10 cellular contexts compared by ENCODE assay signal in genomic region chr3:115986555-115987207, GRCh38.
DNase-seq lines count a peak whose midpoint lies in the region; ATAC-seq, FAIRE-seq and TF ChIP-seq lines count a peak whose summit lies in the region.
"Had no signal": no experiment of that assay in that cellular context is flagged by ENCODE, and none has a peak within 500 bp of the region (broad histone marks: within the 10 kb centered on the region; RNA-seq: fewer than 3 reads in every experiment).

No MANE protein-coding gene starts in this region.

- no TSS peak for BruUV-seq in GM12878 (replicated peaks; lab: Mats Ljungman, UMichigan)

- DNase-seq in NCI-H524 (lab: John Stamatoyannopoulos, UW) (peak; percentile 60 to 70), NCI-H524 treated with DMSO at 0.1 percent for 48 hours (lab: John Stamatoyannopoulos, UW) (no peak), GM12878 (ENCODE audit: low read depth, low spot score) (no peak), osteoblast (ENCODE audit: insufficient read length, low spot score, missing footprints) (no peak), ascending aorta (ENCODE audit: low spot score in 2 of 2) (no peak)
- DNase-seq in activated naive CD4-positive, alpha-beta T cell (lab: John Stamatoyannopoulos, UW), result no peak
- DNase-seq in CD4-positive, alpha-beta T cell, result no peak
- DNase-seq: CD4-positive, CD25-positive, alpha-beta regulatory T cell; HCEC 1CT had no signal

- no peak for FAIRE-seq in GM12878 (lab: Jason Lieb, UNC)

- CTCF ChIA-PET in GM12878 (lab: Yijun Ruan, JAX), result interaction anchor here (0.7 to 2.6 kb wide), 14 partner anchors 8 to 247 kb away, joined by 3 to 17 read pairs (median 3); no protein-coding TSS in a partner anchor
- CTCF ChIA-PET in CD4-positive, alpha-beta T cell (lab: Charles Lee), result no interaction called here

- no peak overlapping the region for H3K4me3 ChIP-seq in KMS-11 (IDR thresholded peaks at IDR 0.05; ENCODE audit: insufficient read depth, low read depth, low read length)
- no peak overlapping the region for H3K4me3 ChIP-seq in GM12878
- H3K4me3 ChIP-seq in osteoblast (ENCODE audit: insufficient read depth, low read length), result no peak overlapping the region
- no peak overlapping the region for H3K4me3 ChIP-seq in ascending aorta

- POLR2A ChIA-PET in GM12878 (lab: Charles Lee), result no interaction called here
- POLR2A ChIA-PET in CD4-positive, alpha-beta T cell (lab: Charles Lee), result no interaction called here

- no peaks in the 10 kb centered on the region for H3K36me3 ChIP-seq in KMS-11 (ENCODE audit: insufficient read depth)
- no peaks in the 10 kb centered on the region for H3K36me3 ChIP-seq in GM12878 (ENCODE audit: control insufficient read depth in 2 of 2, insufficient read depth in 2 of 2, low read length in 1 of 2)
- no peaks in the 10 kb centered on the region for H3K36me3 ChIP-seq in osteoblast (ENCODE audit: insufficient read depth, low read length)
- no peaks in the 10 kb centered on the region for H3K36me3 ChIP-seq in ascending aorta

- WGBS in GM12878 (ENCODE audit: insufficient coverage, insufficient replicate concordance, low lambda C conversion rate, missing lambda C conversion rate), result 40% methylated on average over 2 of the region's 2 CpGs

- H3K9me3 Mint-ChIP-seq in CD4-positive, alpha-beta T cell, result no peaks in the 10 kb centered on the region

- H3K27me3 ChIP-seq in KMS-11 (ENCODE audit: insufficient read depth, low read depth), result no peaks in the 10 kb centered on the region
- no peaks in the 10 kb centered on the region for H3K27me3 ChIP-seq in GM12878 (replicated peaks in 1 of 2; ENCODE audit: control insufficient read depth in 2 of 2, insufficient read depth in 2 of 2, low read length in 1 of 2)
- H3K27me3 ChIP-seq in osteoblast (ENCODE audit: insufficient read depth, low read length), result no peaks in the 10 kb centered on the region
- H3K27me3 ChIP-seq in ascending aorta, result no peaks in the 10 kb centered on the region
- H3K27me3 ChIP-seq in CD4-positive, alpha-beta T cell (ENCODE audit: control insufficient read depth, insufficient read depth, low read length), result no peaks in the 10 kb centered on the region

- TF ChIP-seq RAD21 in GM12878 (IDR thresholded peaks at IDR 0.05; ENCODE audit: insufficient read depth, low read depth, low read length), result peak; percentile 56

- no peaks in the 10 kb centered on the region for H3K36me3 Mint-ChIP-seq in CD4-positive, alpha-beta T cell (ENCODE audit: low read depth)
- H3K36me3 Mint-ChIP-seq: CD4-positive, CD25-positive, alpha-beta regulatory T cell had no signal

- H3K27me3 Mint-ChIP-seq in CD4-positive, alpha-beta T cell, result no peaks in the 10 kb centered on the region
- H3K27me3 Mint-ChIP-seq: CD4-positive, CD25-positive, alpha-beta regulatory T cell had no signal

- H3K9me3 ChIP-seq in GM12878 (replicated peaks; ENCODE audit: control insufficient read depth, insufficient read depth, low read length) (no peaks in the 10 kb centered on the region), osteoblast (ENCODE audit: low read depth, low read length) (no peaks in the 10 kb centered on the region), ascending aorta (no peaks in the 10 kb centered on the region)
- no peaks in the 10 kb centered on the region for H3K9me3 ChIP-seq in CD4-positive, alpha-beta T cell (ENCODE audit: control insufficient read depth, low read length)

- SMC1A ChIA-PET in GM12878 (lab: Charles Lee; ENCODE audit: uncharacterized antibody, unreplicated experiment), result interaction anchor here (0.9 to 6.6 kb wide), 11 partner anchors 8 to 466 kb away, joined by 3 to 41 read pairs (median 4); no protein-coding TSS in a partner anchor

- H3K27ac ChIP-seq in KMS-11 (no peak overlapping the region), GM12878 (ENCODE audit: control insufficient read depth, insufficient read depth) (no peak overlapping the region), osteoblast (ENCODE audit: low read depth, low read length) (no peak overlapping the region), ascending aorta (no peak overlapping the region)
- H3K27ac ChIP-seq in CD4-positive, alpha-beta T cell (ENCODE audit: low read depth, low read length), result no peak overlapping the region

- no peak overlapping the region for H3K9ac ChIP-seq in KMS-11
- no peak overlapping the region for H3K9ac ChIP-seq in GM12878 (ENCODE audit: control insufficient read depth, insufficient read depth, low read length)

- H3K4me1 ChIP-seq in KMS-11 (ENCODE audit: low read depth, poor library complexity, severe bottlenecking) (no peaks in the 10 kb centered on the region), GM12878 (ENCODE audit: control insufficient read depth, insufficient read depth, low read length) (no peaks in the 10 kb centered on the region), osteoblast (ENCODE audit: insufficient read depth, low read length) (peaks cover 18% of the 10 kb centered on the region), ascending aorta (no peaks in the 10 kb centered on the region)

- H3K4me2 ChIP-seq in KMS-11 (no peak overlapping the region), GM12878 (ENCODE audit: control insufficient read depth, insufficient read depth) (peak overlapping the region; percentile 26; the same call in 1 of the 2 replicates), osteoblast (ENCODE audit: insufficient read depth, low read length) (no peak overlapping the region)

- in situ Hi-C loops in GM12878 (cut with MboI), result no loop called here

- H4K20me1 ChIP-seq in KMS-11 (ENCODE audit: insufficient read depth) (no peaks in the 10 kb centered on the region), GM12878 (ENCODE audit: control insufficient read depth, insufficient read depth) (no peaks in the 10 kb centered on the region), osteoblast (ENCODE audit: insufficient read depth, low read length) (no peaks in the 10 kb centered on the region)

- RAD21 ChIA-PET in GM12878 (lab: Charles Lee; ENCODE audit: unreplicated experiment), result interaction anchor here (0.9 to 1.3 kb wide), 4 partner anchors 34 to 770 kb away, joined by 3 read pairs; no protein-coding TSS in a partner anchor

- TF ChIP-seq POLR2A in GM12878 (IDR thresholded peaks at IDR 0.05; ENCODE audit: low read depth, low read length), result no peak

- H3K4me3 Mint-ChIP-seq in CD4-positive, alpha-beta T cell, result no peak overlapping the region
- H3K4me3 Mint-ChIP-seq: CD4-positive, CD25-positive, alpha-beta regulatory T cell had no signal

- peak; percentile 54 for ATAC-seq in GM12878
- no peak for ATAC-seq in CD4-positive, alpha-beta T cell (ENCODE audit: poor library complexity)

- no peaks in the 10 kb centered on the region for H3K79me2 ChIP-seq in KMS-11 (ENCODE audit: insufficient read depth, low read depth)
- H3K79me2 ChIP-seq in GM12878 (ENCODE audit: control insufficient read depth, insufficient read depth, low read length), result no peaks in the 10 kb centered on the region
- no peaks in the 10 kb centered on the region for H3K79me2 ChIP-seq in osteoblast (ENCODE audit: insufficient read depth, low read length)

- peak; percentile 52 for TF ChIP-seq CTCF in KMS-11 (conservative IDR thresholded peaks at IDR 0.05; ENCODE audit: low read depth, low read length)
- TF ChIP-seq CTCF in GM12878 (IDR thresholded peaks at IDR 0.05 in 2 of 3, conservative IDR thresholded peaks at IDR 0.05 in 1 of 3; ENCODE audit: control insufficient read depth in 2 of 3, extremely low read depth in 1 of 3, insufficient read depth in 1 of 3, low read depth in 3 of 3, low read length in 3 of 3), result peak; percentile 41 to 47 (median 41); a peak in 5 of 6 replicates
- TF ChIP-seq CTCF in osteoblast (IDR thresholded peaks at IDR 0.05; ENCODE audit: extremely low read depth, low read depth, low read length), result peak; percentile 75
- no peak for TF ChIP-seq CTCF in ascending aorta (IDR thresholded peaks at IDR 0.05)
- no peak for TF ChIP-seq CTCF in CD4-positive, alpha-beta T cell (IDR thresholded peaks at IDR 0.05)

- no peak overlapping the region for H2AFZ ChIP-seq in KMS-11 (ENCODE audit: low read depth)
- H2AFZ ChIP-seq in GM12878 (ENCODE audit: control insufficient read depth, low read depth, low read length), result no peak overlapping the region; the same call in 1 of the 2 replicates
- no peak overlapping the region for H2AFZ ChIP-seq in osteoblast (ENCODE audit: low read length)

- no peaks in the 10 kb centered on the region for H3K4me1 Mint-ChIP-seq in CD4-positive, alpha-beta T cell (ENCODE audit: low read depth)
- H3K4me1 Mint-ChIP-seq: CD4-positive, CD25-positive, alpha-beta regulatory T cell had no signal

- TF ChIP-seq EP300 in GM12878 (IDR thresholded peaks at IDR 0.05; ENCODE audit: borderline replicate concordance in 1 of 2, control insufficient read depth in 1 of 2, low read depth in 2 of 2, low read length in 2 of 2), result no peak

- intact Hi-C loops in GM12878 (cut with micrococcal nuclease; ENCODE audit: unreplicated experiment) (loop anchor here (5.0 kb wide), 1 partner anchor 151 kb away; no protein-coding TSS in a partner anchor), ascending aorta (cut with DNase I) (no loop called here)
- intact Hi-C loops in CD4-positive, alpha-beta T cell (cut with DNase I, micrococcal nuclease), result no loop called here

- H3K27ac Mint-ChIP-seq in CD4-positive, alpha-beta T cell, result no peak overlapping the region
- H3K27ac Mint-ChIP-seq: CD4-positive, CD25-positive, alpha-beta regulatory T cell had no signal

TF ChIP-seq in GM12878, 131 proteins besides CTCF, POLR2A, EP300 and RAD21:
- TF ChIP-seq ETV6 (conservative IDR thresholded peaks at IDR 0.05 in 1 of 2, IDR thresholded peaks at IDR 0.05 in 1 of 2; ENCODE audit: borderline replicate concordance in 1 of 2, low read depth in 1 of 2), result no peak
- TF ChIP-seq STAT3 (IDR thresholded peaks at IDR 0.05; ENCODE audit: low read depth, low read length), result no peak
- no peak for TF ChIP-seq NBN (IDR thresholded peaks at IDR 0.05)
- no peak for TF ChIP-seq SPI1 (IDR thresholded peaks at IDR 0.05; ENCODE audit: borderline replicate concordance, insufficient read depth, low read depth, low read length)
- no peak for TF ChIP-seq FOXK2 (IDR thresholded peaks at IDR 0.05)
- TF ChIP-seq MEF2B (IDR thresholded peaks at IDR 0.05; ENCODE audit: partially characterized antibody, poor library complexity, severe bottlenecking), result no peak
- no peak for TF ChIP-seq IRF3 (IDR thresholded peaks at IDR 0.05)
- TF ChIP-seq CHD2 (IDR thresholded peaks at IDR 0.05; ENCODE audit: borderline replicate concordance, low read depth, low read length), result no peak

Comparison
In these comparisons a context has a peak if more than half of its experiments do, and no peak if none do; other contexts are left out.
1. DNase-seq: peak in NCI-H524 (2 of 2); none in NCI-H524 treated with DMSO at 0.1 percent for 48 hours (single experiment), GM12878 (single experiment), osteoblast (single experiment), activated naive CD4-positive, alpha-beta T cell (0 of 4), ascending aorta (0 of 2) and CD4-positive, alpha-beta T cell (0 of 10).
2. CTCF ChIP-seq: peak in KMS-11 (single experiment), GM12878 (3 of 3) and osteoblast (single experiment); none in ascending aorta (0 of 3) and CD4-positive, alpha-beta T cell (single experiment).